In genomic region chr6:56764081-56764566, GRCh38 we compare ENCODE assay signal across 8 cellular contexts.
DNase-seq lines count a peak whose midpoint lies in the region; ATAC-seq, FAIRE-seq and TF ChIP-seq lines count a peak whose summit lies in the region.

No MANE protein-coding gene starts in this region.

- TF ChIP-seq CTCF in GM10266 (IDR thresholded peaks at IDR 0.05; ENCODE audit: control insufficient read depth, insufficient read depth, low read depth, missing control alignments) (peak; percentile 46), WI38 (IDR thresholded peaks at IDR 0.05; ENCODE audit: low read depth, low read length) (0 out of 2 replicates have a peak, but pooled peaks have one; percentile 14), coronary artery (IDR thresholded peaks at IDR 0.05) (no peak)

- H3K27ac ChIP-seq in coronary artery: peak overlapping the region in 1 of 2 donors; percentile 45

- peaks cover 0 to 2% (median 0%) of the 10 kb centered on the region in 3 donors for H3K27me3 Mint-ChIP-seq in immature natural killer cell (ENCODE audit: low read depth in 3 of 3)

- FAIRE-seq in HTR-8/SVneo (lab: Jason Lieb, UNC): peak; percentile 54

- H3K4me1 Mint-ChIP-seq in immature natural killer cell: no peaks in the 10 kb centered on the region

- H3K9me3 Mint-ChIP-seq in immature natural killer cell: peaks cover 0 to 2% (median 0%) of the 10 kb centered on the region in 6 donors

- H3K4me3 ChIP-seq in WI38 (ENCODE audit: low read depth, low read length) (no peak overlapping the region), coronary artery (no peak overlapping the region)

- no peak overlapping the region for H3K27ac Mint-ChIP-seq in immature natural killer cell

- peak; percentile 46 for ATAC-seq in GM21526 (IDR thresholded peaks at IDR 0.05; ENCODE audit: low FRiP score, unreplicated experiment)

- DNase-seq in GM10266 (ENCODE audit: extremely low spot score) (no peak), HTR-8/SVneo (ENCODE audit: insufficient read length, low spot score) (no peak), iPS-NIHi11 (ENCODE audit: low spot score) (peak; percentile 52), coronary artery (ENCODE audit: low spot score) (no peak), immature natural killer cell (no peak)
- DNase-seq in stimulated activated CD4-positive, alpha-beta T cell treated with anti-CD3 and anti-CD28 coated beads, Interleukin-4, amount 100 ng/mL, for 1 hour: no peak

- no peak overlapping the region for H3K4me3 Mint-ChIP-seq in immature natural killer cell

- H3K36me3 Mint-ChIP-seq in immature natural killer cell: no peaks in the 10 kb centered on the region
